Comparison of ENCODE assay signal across 8 cellular contexts in genomic region chr1:68321084-68321685, GRCh38.
DNase-seq lines count a peak whose midpoint lies in the region; ATAC-seq and TF ChIP-seq lines count a peak whose summit lies in the region.

No MANE protein-coding gene starts in this region.

- H3K36me3 ChIP-seq in OCI-LY7 (ENCODE audit: insufficient read depth, low read length) = no peaks in the 10 kb centered on the region
- H3K36me3 ChIP-seq in fibroblast of lung (ENCODE audit: control insufficient read depth, insufficient read depth, low read length) = no peaks in the 10 kb centered on the region
- no peaks in the 10 kb centered on the region for H3K36me3 ChIP-seq in osteoblast (ENCODE audit: insufficient read depth, low read length)
- H3K36me3 ChIP-seq in vagina = no peaks in the 10 kb centered on the region

- BruUV-seq in OCI-LY7 (replicated peaks; lab: Mats Ljungman, UMichigan) = no TSS peak

- H3K4me3 ChIP-seq in GM12875 (ENCODE audit: low read depth, low read length) (no peak overlapping the region), OCI-LY7 (ENCODE audit: low read depth, low read length, poor library complexity, severe bottlenecking) (no peak overlapping the region), fibroblast of lung (replicated peaks in 1 of 4; ENCODE audit: control extremely low read depth in 1 of 4, insufficient read depth in 1 of 4, low read depth in 3 of 4, low read length in 4 of 4) (no peak overlapping the region), osteoblast (ENCODE audit: insufficient read depth, low read length) (no peak overlapping the region), vagina (no peak overlapping the region)

- H2AFZ ChIP-seq in OCI-LY7 (ENCODE audit: low read length) (no peak overlapping the region), fibroblast of lung (ENCODE audit: low read length) (no peak overlapping the region), osteoblast (ENCODE audit: low read length) (no peak overlapping the region)

- H3K27me3 ChIP-seq in fibroblast of lung (ENCODE audit: control insufficient read depth, insufficient read depth, low read length) (no peaks in the 10 kb centered on the region), osteoblast (ENCODE audit: insufficient read depth, low read length) (peaks cover 5% of the 10 kb centered on the region), vagina (no peaks in the 10 kb centered on the region)

- H3K9me2 ChIP-seq in OCI-LY7 (ENCODE audit: insufficient read depth, low read length) = no peaks in the 10 kb centered on the region

- no peaks in the 10 kb centered on the region for H3K9me3 ChIP-seq in OCI-LY7 (ENCODE audit: low read length)
- H3K9me3 ChIP-seq in fibroblast of lung (ENCODE audit: control insufficient read depth, insufficient read depth, low read depth, low read length) = no peaks in the 10 kb centered on the region
- no peaks in the 10 kb centered on the region for H3K9me3 ChIP-seq in osteoblast (ENCODE audit: low read depth, low read length)
- H3K9me3 ChIP-seq in vagina = no peaks in the 10 kb centered on the region

- H3K79me2 ChIP-seq in OCI-LY7 (ENCODE audit: insufficient read depth, low read depth, low read length) (no peaks in the 10 kb centered on the region), fibroblast of lung (ENCODE audit: control insufficient read depth, insufficient read depth, low read length) (no peaks in the 10 kb centered on the region), osteoblast (ENCODE audit: insufficient read depth, low read length) (no peaks in the 10 kb centered on the region)

- no peak overlapping the region for H3K9ac ChIP-seq in fibroblast of lung (ENCODE audit: insufficient read depth, low read length)

- H3K4me2 ChIP-seq in OCI-LY7 (ENCODE audit: low read length) = no peak overlapping the region
- H3K4me2 ChIP-seq in fibroblast of lung (ENCODE audit: extremely low read depth, insufficient read depth, low read length) = no peak overlapping the region
- H3K4me2 ChIP-seq in osteoblast (ENCODE audit: insufficient read depth, low read length) = no peak overlapping the region

- no peak for TF ChIP-seq POLR2A in vagina (IDR thresholded peaks at IDR 0.05)

- ATAC-seq in GM21723 (IDR thresholded peaks at IDR 0.05; ENCODE audit: unreplicated experiment) (no peak), HG03342 (IDR thresholded peaks at IDR 0.05; ENCODE audit: unreplicated experiment) (no peak)

- TF ChIP-seq CTCF in GM12875 (IDR thresholded peaks at IDR 0.05; ENCODE audit: borderline replicate concordance, insufficient read depth, low read depth, low read length) = peak; percentile 37; the same call in 1 of the 2 replicates
- TF ChIP-seq CTCF in OCI-LY7 (conservative IDR thresholded peaks at IDR 0.05; ENCODE audit: low read length) = peak; percentile 37; the same call in 1 of the 2 replicates
- peak; percentile 77 to 82 for TF ChIP-seq CTCF in fibroblast of lung (conservative IDR thresholded peaks at IDR 0.05 in 1 of 2, IDR thresholded peaks at IDR 0.05 in 1 of 2; ENCODE audit: low read depth in 1 of 2, low read length in 2 of 2)
- peak; percentile 85 for TF ChIP-seq CTCF in osteoblast (IDR thresholded peaks at IDR 0.05; ENCODE audit: extremely low read depth, low read depth, low read length)
- TF ChIP-seq CTCF in vagina (IDR thresholded peaks at IDR 0.05) = peak in 1 of 3 experiments; percentile 31

- no peak overlapping the region for H3K27ac ChIP-seq in OCI-LY7 (ENCODE audit: low read depth, low read length, poor library complexity, severe bottlenecking)
- H3K27ac ChIP-seq in fibroblast of lung (ENCODE audit: insufficient read depth, low read length) = no peak overlapping the region
- H3K27ac ChIP-seq in osteoblast (ENCODE audit: low read depth, low read length) = no peak overlapping the region
- no peak overlapping the region for H3K27ac ChIP-seq in vagina

- DNase-seq in OCI-LY7 (ENCODE audit: low spot score) (peak; percentile 4), fibroblast of lung (ENCODE audit: low read depth in 2 of 2) (peak; percentile 62 to 72), osteoblast (ENCODE audit: insufficient read length, low spot score, missing footprints) (no peak), vagina (ENCODE audit: extremely low spot score in 2 of 2) (no peak)
- no peak for DNase-seq in central memory CD4-positive, alpha-beta T cell

- CTCF ChIA-PET in OCI-LY7 (lab: Charles Lee; ENCODE audit: unreplicated experiment) = interaction anchor here (1.0 kb wide), 1 partner anchor 201 kb away, joined by 6 read pairs; no protein-coding TSS in a partner anchor

- intact Hi-C loops in OCI-LY7 (cut with micrococcal nuclease; ENCODE audit: unreplicated experiment) = loop anchor here (2.0 kb wide), 1 partner anchor 200 kb away; no protein-coding TSS in a partner anchor
- intact Hi-C loops in vagina (cut with DNase I) = no loop called here

- POLR2A ChIA-PET in OCI-LY7 (lab: Charles Lee) = interaction anchor here (0.7 to 0.8 kb wide), 3 partner anchors 70 to 127 kb away, joined by 3 read pairs; no protein-coding TSS in a partner anchor

- no peaks in the 10 kb centered on the region for H4K20me1 ChIP-seq in OCI-LY7 (ENCODE audit: insufficient read depth, low read length)
- no peaks in the 10 kb centered on the region for H4K20me1 ChIP-seq in fibroblast of lung (ENCODE audit: control insufficient read depth, extremely low read depth, insufficient read depth, low read length)
- H4K20me1 ChIP-seq in osteoblast (ENCODE audit: insufficient read depth, low read length) = no peaks in the 10 kb centered on the region

- H3K4me1 ChIP-seq in OCI-LY7 (ENCODE audit: insufficient read depth, low read length, poor library complexity, severe bottlenecking) (no peaks in the 10 kb centered on the region), fibroblast of lung (ENCODE audit: control insufficient read depth, extremely low read depth, insufficient read depth, low read length) (peaks cover 8% of the 10 kb centered on the region), osteoblast (ENCODE audit: insufficient read depth, low read length) (peaks cover 12% of the 10 kb centered on the region), vagina (peaks cover 5% of the 10 kb centered on the region)

Comparison
In these comparisons a context has a peak if more than half of its experiments do, and no peak if none do; other contexts are left out.
1. DNase-seq: peak in OCI-LY7 (single experiment) and fibroblast of lung (2 of 2); none in osteoblast (single experiment), central memory CD4-positive, alpha-beta T cell (single experiment) and vagina (0 of 2).